ENCODE assay signal across 8 cellular contexts in the genomic region with DNA sequence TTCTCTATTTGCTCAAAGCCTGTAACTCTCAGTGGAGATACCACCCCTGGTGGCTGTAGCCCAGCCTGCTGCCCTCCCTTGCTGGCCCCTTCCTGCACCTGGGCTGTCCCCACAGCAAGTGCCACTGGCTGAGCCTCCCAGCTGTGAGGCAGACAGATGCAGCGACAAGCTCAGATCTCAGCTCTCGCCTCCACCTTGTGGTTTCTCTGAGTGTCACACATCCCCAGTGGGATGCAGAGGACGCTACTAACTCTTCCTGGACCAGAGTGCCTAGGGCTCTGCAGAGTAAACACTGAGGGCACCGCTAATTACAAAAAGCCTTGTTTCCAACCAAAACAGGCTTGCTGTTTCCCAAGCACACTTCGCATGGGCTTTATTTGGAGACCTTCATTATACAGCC. TPM values are rescaled to one million over a fixed set of nuclear protein-coding genes. Genes with fewer than 3 reads are reported as not detected.
DNase-seq lines count a peak whose midpoint lies in the region; ATAC-seq and TF ChIP-seq lines count a peak whose summit lies in the region.

No MANE protein-coding gene starts in this region.

- DNase-seq in NCI-H345 (lab: John Stamatoyannopoulos, UW) (peak; percentile 16), NCI-H345 treated with DMSO at 0.1 percent for 48 hours (lab: John Stamatoyannopoulos, UW; ENCODE audit: unreplicated experiment) (no peak), NCI-H146 treated with DMSO at 0.1 percent for 48 hours (lab: John Stamatoyannopoulos, UW; ENCODE audit: unreplicated experiment) (peak; percentile 56), natural killer cell (peak; percentile 49), NCI-H187 treated with DMSO at 0.1 percent for 48 hours (lab: John Stamatoyannopoulos, UW) (no peak), pons (ENCODE audit: low spot score) (no peak)
- peak; percentile 27 for DNase-seq in activated gamma-delta T cell treated with anti-CD3 and anti-CD28 coated beads, Interleukin-2, amount 50 U/mL, for 16 hours (ENCODE audit: low read depth)
- DNase-seq in stimulated activated naive CD4-positive, alpha-beta T cell treated with Interleukin-2 at 50 U/mL for 16 hours (lab: John Stamatoyannopoulos, UW): no peak

- peak overlapping the region; percentile 49 for H3K4me3 Mint-ChIP-seq in natural killer cell

- no peaks in the 10 kb centered on the region for H3K27me3 Mint-ChIP-seq in natural killer cell (ENCODE audit: low read depth in 2 of 2)

- peaks cover 38 to 39% of the 10 kb centered on the region in 2 donors for H3K4me1 Mint-ChIP-seq in natural killer cell

- peak; percentile 88 to 99 (median 98) for ATAC-seq in natural killer cell

- intact Hi-C loops in natural killer cell (cut with micrococcal nuclease): no loop called here

- H3K27ac Mint-ChIP-seq in natural killer cell: peak overlapping the region; percentile 60 to 76

- no peaks in the 10 kb centered on the region for H3K9me3 Mint-ChIP-seq in natural killer cell

- no peaks in the 10 kb centered on the region for H3K36me3 Mint-ChIP-seq in natural killer cell

- peak; percentile 56 for TF ChIP-seq CTCF in natural killer cell (IDR thresholded peaks at IDR 0.05)

RNA-seq across cellular contexts. Expression of a gene that starts 8.9 kb away (rescaled TPM):
- total RNA-seq in natural killer cell: 10 to 100 TPM; 59.9 to 86.3 (median 68.8) TPM

Comparison
In these comparisons a context has a peak if more than half of its experiments do, and no peak if none do; other contexts are left out.
1. DNase-seq: peak in NCI-H345 (single experiment), NCI-H146 treated with DMSO at 0.1 percent for 48 hours (single experiment), activated gamma-delta T cell treated with anti-CD3 and anti-CD28 coated beads, Interleukin-2, amount 50 U/mL, for 16 hours (single experiment) and natural killer cell (single experiment); none in NCI-H345 treated with DMSO at 0.1 percent for 48 hours (single experiment), NCI-H187 treated with DMSO at 0.1 percent for 48 hours (single experiment), stimulated activated naive CD4-positive, alpha-beta T cell treated with Interleukin-2 at 50 U/mL for 16 hours (single experiment) and pons (single experiment).